ENCODE assay signal across 17 cellular contexts in the genomic region with DNA sequence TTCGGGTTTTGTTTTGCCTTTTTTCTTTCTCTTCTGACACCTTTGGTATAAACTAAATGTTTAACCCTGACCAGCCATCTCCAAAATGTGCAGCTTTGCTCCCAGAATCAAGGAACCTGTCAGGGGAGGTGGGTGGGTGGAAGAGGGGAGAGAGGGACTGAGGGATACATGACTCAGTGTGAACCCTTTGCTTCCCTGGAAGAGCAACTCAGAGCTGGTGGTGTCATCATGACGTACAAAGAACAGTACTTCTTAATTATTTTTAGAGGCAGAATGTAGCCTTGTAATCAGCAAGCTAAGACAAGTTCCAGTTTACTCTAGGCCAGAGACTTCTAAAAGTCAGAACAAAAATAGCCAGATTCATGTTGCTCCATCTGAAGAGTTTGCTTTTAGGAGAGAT.
DNase-seq lines count a peak whose midpoint lies in the region; ATAC-seq and TF ChIP-seq lines count a peak whose summit lies in the region.
"Had no signal": no experiment of that assay in that cellular context is flagged by ENCODE, and none has a peak within 500 bp of the region (broad histone marks: within the 10 kb centered on the region; RNA-seq: fewer than 3 reads in every experiment).

No MANE protein-coding gene starts in this region.

- no peaks in the 10 kb centered on the region for H3K79me1 ChIP-seq in mesendoderm (ENCODE audit: low read length)

- ATAC-seq in HG02623 (IDR thresholded peaks at IDR 0.05; ENCODE audit: unreplicated experiment) (no peak), GM21717 (IDR thresholded peaks at IDR 0.05; ENCODE audit: unreplicated experiment) (no peak)
- ATAC-seq: GM12878 had no signal

- no peaks in the 10 kb centered on the region for H3K27me3 ChIP-seq in mesendoderm (ENCODE audit: insufficient read depth, low read length, poor library complexity)
- H3K27me3 ChIP-seq: BE2C had no signal

- no peak overlapping the region for H2BK120ac ChIP-seq in mesendoderm (ENCODE audit: low read depth, low read length)

- no peak overlapping the region for H3K23ac ChIP-seq in mesendoderm (ENCODE audit: low read length)

- no peak overlapping the region for H3K4me2 ChIP-seq in mesendoderm (ENCODE audit: low read length)

- H3K27ac ChIP-seq in mesendoderm (ENCODE audit: low read depth, low read length): no peak overlapping the region

- H4K5ac ChIP-seq in mesendoderm (ENCODE audit: low read length): no peak overlapping the region

- no peak overlapping the region for H2BK15ac ChIP-seq in mesendoderm (replicated peaks; ENCODE audit: low read depth)

- H3K56ac ChIP-seq in mesendoderm (ENCODE audit: low read length): no peak overlapping the region

- WGBS in mesendoderm (ENCODE audit: extremely low coverage, insufficient coverage, low lambda C conversion rate): no CpG with 5 or more reads among the region's 2 CpGs

- no peak overlapping the region for H2AK5ac ChIP-seq in mesendoderm (ENCODE audit: low read length)

- H3K4ac ChIP-seq in mesendoderm (ENCODE audit: low read depth, low read length): no peak overlapping the region

- TF ChIP-seq CTCF in AG09309 (IDR thresholded peaks at IDR 0.05; ENCODE audit: control insufficient read depth, insufficient read depth, low read depth, low read length, missing control alignments) (no peak), epithelial cell of esophagus (IDR thresholded peaks at IDR 0.05; ENCODE audit: insufficient read depth, low read depth, low read length, missing control alignments) (no peak)

- H3K4me1 ChIP-seq in mesendoderm (ENCODE audit: control insufficient read depth, low read depth, low read length): no peaks in the 10 kb centered on the region
- H3K4me1 ChIP-seq: BE2C had no signal

- no peak overlapping the region for H2BK5ac ChIP-seq in mesendoderm (ENCODE audit: low read length)

- H4K8ac ChIP-seq in mesendoderm (ENCODE audit: low read depth, low read length): no peak overlapping the region

- H3K9ac ChIP-seq in mesendoderm (ENCODE audit: low read length): no peak overlapping the region

- no peaks in the 10 kb centered on the region for H3K36me3 ChIP-seq in mesendoderm (ENCODE audit: control insufficient read depth, insufficient read depth, low read length)
- H3K36me3 ChIP-seq: BE2C had no signal

- H3K18ac ChIP-seq in mesendoderm (ENCODE audit: low read length): peak overlapping the region; percentile 80

- H3K79me2 ChIP-seq in mesendoderm (ENCODE audit: control insufficient read depth, insufficient read depth, low read length): no peaks in the 10 kb centered on the region

- DNase-seq in AG09309 (ENCODE audit: low read depth) (peak; percentile 10), LHCN-M2 (ENCODE audit: low read depth) (peak; percentile 30), epithelial cell of esophagus (ENCODE audit: low read depth) (peak; percentile 95), mesendoderm (no peak), C1 segment of cervical spinal cord (lab: John Stamatoyannopoulos, UW) (no peak), mucosa of gallbladder (ENCODE audit: low spot score) (no peak)
- DNase-seq: activated CD4-positive, alpha-beta T cell treated with anti-CD3 and anti-CD28 coated beads, Interleukin-2, amount 50 U/mL, for 1 hour; activated T-cell treated with anti-CD3 and anti-CD28 coated beads, Interleukin-2, amount 50 U/mL, for 48 hours; BE2C; cortex of kidney; DMS79; foreskin melanocyte; occipital lobe; SIG-M5 had no signal

- H3K4me3 ChIP-seq in AG09309 (ENCODE audit: control insufficient read depth, low read depth, low read length) (no peak overlapping the region), epithelial cell of esophagus (ENCODE audit: low read length) (no peak overlapping the region), mesendoderm (ENCODE audit: low read length) (no peak overlapping the region)
- H3K4me3 ChIP-seq: GM12878 had no signal

Comparison
In these comparisons a context has a peak if more than half of its experiments do, and no peak if none do; other contexts are left out.
1. DNase-seq: peak in AG09309 (single experiment), LHCN-M2 (single experiment) and epithelial cell of esophagus (single experiment); none in mesendoderm (single experiment), C1 segment of cervical spinal cord (0 of 14) and mucosa of gallbladder (single experiment).